ENCODE assay signal across 8 cellular contexts in genomic region chr12:12723147-12723680, GRCh38. TPM values are rescaled to one million over a fixed set of nuclear protein-coding genes. Genes with fewer than 3 reads are reported as not detected.
DNase-seq lines count a peak whose midpoint lies in the region; ATAC-seq, FAIRE-seq and TF ChIP-seq lines count a peak whose summit lies in the region.

No MANE protein-coding gene starts in this region.

- CTCF ChIA-PET in A673 (lab: Charles Lee) = no interaction called here

- H3K4me3 Mint-ChIP-seq in activated naive CD8-positive, alpha-beta T cell = peak overlapping the region; percentile 95

- peaks cover 39% of the 10 kb centered on the region for H3K36me3 ChIP-seq in A673 (ENCODE audit: insufficient read depth, low read length, poor library complexity, severe bottlenecking)
- H3K36me3 ChIP-seq in HAP-1 (replicated peaks) = peaks cover 43% of the 10 kb centered on the region
- peaks cover 3 to 19% of the 10 kb centered on the region in 2 donors for H3K36me3 ChIP-seq in kidney (ENCODE audit: control insufficient read depth in 1 of 2, insufficient read depth in 2 of 2, low read length in 2 of 2)
- H3K36me3 ChIP-seq in thoracic aorta = peaks cover 6% of the 10 kb centered on the region

- no peak for TF ChIP-seq CTCF in A673 (conservative IDR thresholded peaks at IDR 0.05; ENCODE audit: low read depth, low read length)
- no peak for TF ChIP-seq CTCF in kidney (IDR thresholded peaks at IDR 0.05; ENCODE audit: borderline replicate concordance, extremely low read depth, insufficient read depth)
- TF ChIP-seq CTCF in thoracic aorta (IDR thresholded peaks at IDR 0.05) = no peak

- H3K27ac ChIP-seq in A673 (ENCODE audit: low read depth, low read length, poor library complexity, severe bottlenecking) (peak overlapping the region; percentile 99), kidney (ENCODE audit: low read depth in 2 of 2, low read length in 2 of 2) (peak overlapping the region; percentile 64 to 98), thoracic aorta (peak overlapping the region; percentile 93 to 99)

- H3K27me3 ChIP-seq in A673 (replicated peaks; ENCODE audit: insufficient read depth, low read depth, low read length, poor library complexity) = no peaks in the 10 kb centered on the region
- H3K27me3 ChIP-seq in HAP-1 (ENCODE audit: low read depth) = no peaks in the 10 kb centered on the region
- H3K27me3 ChIP-seq in thoracic aorta (replicated peaks; ENCODE audit: insufficient read depth) = no peaks in the 10 kb centered on the region

- DNase-seq in A673 (ENCODE audit: low spot score) = no peak
- DNase-seq in HAP-1 (ENCODE audit: low spot score in 2 of 2) = peak in 1 of 2 experiments; percentile 27
- DNase-seq in kidney = no peak
- no peak for DNase-seq in thoracic aorta (ENCODE audit: low spot score)
- DNase-seq in NCI-H2196 treated with DMSO at 0.1 percent for 48 hours (lab: John Stamatoyannopoulos, UW; ENCODE audit: unreplicated experiment) = no peak
- no peak for DNase-seq in GM19239 (ENCODE audit: insufficient read length, low spot score)
- DNase-seq in NCI-H526 treated with DMSO at 0.1 percent for 48 hours (lab: John Stamatoyannopoulos, UW) = no peak

- H3K4me1 Mint-ChIP-seq in activated naive CD8-positive, alpha-beta T cell (ENCODE audit: low read depth) = peaks cover 55% of the 10 kb centered on the region

- H3K9ac ChIP-seq in kidney (ENCODE audit: low read length in 2 of 2) = peak overlapping the region; percentile 86 to 94

- H3K9me3 ChIP-seq in A673 (ENCODE audit: low read depth, low read length, poor library complexity, severe bottlenecking) (no peaks in the 10 kb centered on the region), HAP-1 (no peaks in the 10 kb centered on the region), kidney (ENCODE audit: control insufficient read depth in 1 of 2, low read length in 2 of 2) (no peaks in the 10 kb centered on the region), thoracic aorta (no peaks in the 10 kb centered on the region)

- no peak for ATAC-seq in thoracic aorta (ENCODE audit: insufficient number of reproducible peaks, low FRiP score, low read depth)

- peak overlapping the region; percentile 96 for H3K4me3 ChIP-seq in A673 (ENCODE audit: low read depth, low read length, poor library complexity, severe bottlenecking)
- H3K4me3 ChIP-seq in HAP-1 = peak overlapping the region; percentile 72
- H3K4me3 ChIP-seq in kidney (ENCODE audit: low read length in 2 of 2) = peak overlapping the region; percentile 74 to 82
- peak overlapping the region; percentile 89 for H3K4me3 ChIP-seq in thoracic aorta

- no peaks in the 10 kb centered on the region for H3K9me3 Mint-ChIP-seq in activated naive CD8-positive, alpha-beta T cell (ENCODE audit: low read depth)

- H3K4me1 ChIP-seq in A673 (ENCODE audit: insufficient read depth, low read length, poor library complexity, severe bottlenecking) (peaks cover 24% of the 10 kb centered on the region), HAP-1 (peaks cover 20% of the 10 kb centered on the region), kidney (ENCODE audit: control insufficient read depth in 1 of 2, insufficient read depth in 1 of 2, low read depth in 1 of 2, low read length in 2 of 2) (peaks cover 5 to 6% of the 10 kb centered on the region in 2 donors), thoracic aorta (ENCODE audit: control insufficient read depth in 1 of 2, low read depth in 2 of 2) (peaks cover 40 to 52% of the 10 kb centered on the region in 2 donors)

- peak overlapping the region; percentile 96 for H3K27ac Mint-ChIP-seq in activated naive CD8-positive, alpha-beta T cell

- no peaks in the 10 kb centered on the region for H3K27me3 Mint-ChIP-seq in activated naive CD8-positive, alpha-beta T cell

- FAIRE-seq in kidney (lab: Jason Lieb, UNC) (no peak), GM19239 (lab: Jason Lieb, UNC) (no peak)

- peaks cover 10% of the 10 kb centered on the region for H3K36me3 Mint-ChIP-seq in activated naive CD8-positive, alpha-beta T cell

- POLR2A ChIA-PET in A673 (lab: Charles Lee; ENCODE audit: low non-redundant PET) = interaction anchor here (0.6 kb wide), 1 partner anchor 244 kb away, joined by 3 read pairs; no protein-coding TSS in a partner anchor

- BruUV-seq in A673 (replicated peaks; lab: Mats Ljungman, UMichigan) = no TSS peak

- intact Hi-C loops in A673 (cut with micrococcal nuclease; ENCODE audit: unreplicated experiment) (no loop called here), kidney (cut with DNase I) (no loop called here)

- in situ Hi-C loops in HAP-1 (cut with MboI; ENCODE audit: low sequenced_read_pairs) = loop anchor here (25.0 kb wide), 1 partner anchor 1136 kb away; no protein-coding TSS in a partner anchor

RNA-seq across cellular contexts. Expression of gene CDKN1B, which starts 6.0 kb away (rescaled TPM):
- total RNA-seq in A673 (2021) (38.7 and 42.7 TPM in 2 replicates), kidney (52.3 TPM), thoracic aorta (10 to 100 TPM; 61.9 to 63.5 TPM)
- 27.9 TPM for polyA plus RNA-seq in kidney (ENCODE audit: insufficient read depth, low read depth, low replicate concordance)

RNA-seq across cellular contexts. Expression of gene GPR19, which starts 27.2 kb away (rescaled TPM):
- total RNA-seq in A673 (2021) = 3.0 and 3.2 TPM in 2 replicates
- total RNA-seq in kidney = 0.19 TPM
- polyA plus RNA-seq in kidney (ENCODE audit: insufficient read depth, low read depth, low replicate concordance) = not detected
- under 1 TPM in 1 of 2 donors, not detected in 1; 0.35 TPM for total RNA-seq in thoracic aorta
